In the genomic region with DNA sequence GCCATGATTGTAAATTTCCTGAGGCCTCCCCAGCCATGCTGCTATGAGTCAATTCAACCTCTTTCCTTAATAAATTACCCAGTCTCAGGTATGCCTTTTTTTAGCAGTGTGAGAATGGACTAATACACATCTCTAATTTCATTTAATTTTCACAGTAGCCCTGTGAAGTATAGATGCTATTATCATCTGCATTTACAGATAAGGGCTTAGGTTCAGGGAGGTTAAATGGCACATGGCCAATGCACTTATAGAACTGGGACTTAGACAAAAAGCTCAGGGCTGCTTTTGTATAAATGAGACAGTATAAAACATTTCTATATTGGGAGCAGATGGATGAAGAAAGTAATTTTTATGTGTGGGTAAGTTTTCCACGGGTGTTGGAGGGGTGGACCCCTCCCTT, we compare ENCODE assay signal across 25 cellular contexts.
"Had no signal": no experiment of that assay in that cellular context is flagged by ENCODE, and none has a peak within 500 bp of the region (broad histone marks: within the 10 kb centered on the region; RNA-seq: fewer than 3 reads in every experiment).

No MANE protein-coding gene starts in this region.

- H3K36me3 ChIP-seq: brain microvascular endothelial cell had no signal

- H3K27me3 ChIP-seq: brain microvascular endothelial cell had no signal

- H3K4me1 Mint-ChIP-seq: activated CD4-positive, alpha-beta T cell treated with anti-CD3 and anti-CD28 coated beads, Interleukin-2, amount 10 ng/mL, durations not matched to agents 7 days and 5 days; activated naive CD4-positive, alpha-beta T cell treated with anti-CD3 and anti-CD28 coated beads, Interleukin-2, amount 10 ng/mL, durations not matched to agents 7 days and 5 days; activated naive CD8-positive, alpha-beta T cell treated with anti-CD3 and anti-CD28 coated beads for 36 hours had no signal

- H3K27me3 Mint-ChIP-seq: activated CD4-positive, alpha-beta memory T cell treated with anti-CD3 and anti-CD28 coated beads for 36 hours; activated CD4-positive, alpha-beta T cell treated with anti-CD3 and anti-CD28 coated beads, Interleukin-2, amount 10 ng/mL, durations not matched to agents 7 days and 5 days; activated naive CD4-positive, alpha-beta T cell treated with anti-CD3 and anti-CD28 coated beads, Interleukin-2, amount 10 ng/mL, durations not matched to agents 7 days and 5 days; activated naive CD8-positive, alpha-beta T cell treated with anti-CD3 and anti-CD28 coated beads for 36 hours had no signal

- ATAC-seq: activated T-cell treated with anti-CD3 and anti-CD28 coated beads, Interleukin-2, amount 50 U/mL, for 72 hours; Panc1; Right ventricle myocardium inferior had no signal

- H3K4me3 Mint-ChIP-seq: activated CD4-positive, alpha-beta memory T cell treated with anti-CD3 and anti-CD28 coated beads for 36 hours; activated CD4-positive, alpha-beta T cell treated with anti-CD3 and anti-CD28 coated beads, Interleukin-2, amount 10 ng/mL, durations not matched to agents 7 days and 5 days; activated naive CD4-positive, alpha-beta T cell treated with anti-CD3 and anti-CD28 coated beads, Interleukin-2, amount 10 ng/mL, durations not matched to agents 7 days and 5 days; activated naive CD8-positive, alpha-beta T cell treated with anti-CD3 and anti-CD28 coated beads for 36 hours; activated T-cell treated with anti-CD3 and anti-CD28 coated beads, Interleukin-2, amount 50 U/mL, for 72 hours; T-helper 1 cell treated with Interleukin-12 subunit alpha and Interleukin-12 subunit beta and Interleukin-4 antibody, amounts not matched to agents 30 μg/mL and 1 μg/mL, for 36 hours had no signal

- H3K27ac Mint-ChIP-seq: activated CD4-positive, alpha-beta memory T cell treated with anti-CD3 and anti-CD28 coated beads for 36 hours; activated CD4-positive, alpha-beta T cell treated with anti-CD3 and anti-CD28 coated beads, Interleukin-2, amount 10 ng/mL, durations not matched to agents 7 days and 5 days; activated naive CD4-positive, alpha-beta T cell treated with anti-CD3 and anti-CD28 coated beads, Interleukin-2, amount 10 ng/mL, durations not matched to agents 7 days and 5 days; activated naive CD8-positive, alpha-beta T cell treated with anti-CD3 and anti-CD28 coated beads for 36 hours; activated T-cell treated with anti-CD3 and anti-CD28 coated beads, Interleukin-2, amount 50 U/mL, for 72 hours; activated T-helper 2 cell treated with anti-CD3 and anti-CD28 coated beads, Interferon-gamma antibody, Interleukin-2, Interleukin-4, amounts not matched to agents 10 μg/mL and 5 μg/mL and 100 μg/mL, durations not matched to agents 14 hours and 24 hours and 36 hours; T-helper 1 cell treated with Interleukin-12 subunit alpha and Interleukin-12 subunit beta and Interleukin-4 antibody, amounts not matched to agents 30 μg/mL and 1 μg/mL, for 36 hours had no signal

- H3K27ac ChIP-seq: brain microvascular endothelial cell, VCaP had no signal

- DNase-seq: activated CD4-positive, alpha-beta memory T cell treated with anti-CD3 and anti-CD28 coated beads for 36 hours; activated CD4-positive, alpha-beta T cell treated with anti-CD3 and anti-CD28 coated beads, Interleukin-2, amount 10 ng/mL, durations not matched to agents 7 days and 5 days; activated CD4-positive, CD25-positive, alpha-beta regulatory T cell; activated gamma-delta T cell treated with Interleukin-2 at 50 U/mL for 16 hours; activated naive CD4-positive, alpha-beta T cell treated with anti-CD3 and anti-CD28 coated beads, Interleukin-2, amount 10 ng/mL, durations not matched to agents 7 days and 5 days; activated naive CD8-positive, alpha-beta T cell treated with anti-CD3 and anti-CD28 coated beads for 36 hours; activated T-cell treated with anti-CD3 and anti-CD28 coated beads, Interleukin-2, amount 50 U/mL, for 72 hours; brain microvascular endothelial cell; cerebellar nuclear complex; IMR-90; KG1; NCI-H1048; NCI-H1417 treated with DMSO at 0.1 percent for 48 hours; NCI-H1694; NCI-H2029 treated with DMSO at 0.1 percent for 48 hours; NCI-H2171; NCI-H2227 treated with DMSO at 0.1 percent for 48 hours; NCI-H446 treated with DMSO at 0.1 percent for 48 hours; NCI-H524 treated with DMSO at 0.1 percent for 48 hours; RPMI8226 had no signal

- H3K9me3 Mint-ChIP-seq: activated CD4-positive, alpha-beta T cell treated with anti-CD3 and anti-CD28 coated beads, Interleukin-2, amount 10 ng/mL, durations not matched to agents 7 days and 5 days; activated T-helper 2 cell treated with anti-CD3 and anti-CD28 coated beads, Interferon-gamma antibody, Interleukin-2, Interleukin-4, amounts not matched to agents 10 μg/mL and 5 μg/mL and 100 μg/mL, durations not matched to agents 14 hours and 24 hours and 36 hours; T-helper 1 cell treated with Interleukin-12 subunit alpha and Interleukin-12 subunit beta and Interleukin-4 antibody, amounts not matched to agents 30 μg/mL and 1 μg/mL, for 36 hours had no signal

- H3K36me3 Mint-ChIP-seq: activated CD4-positive, alpha-beta memory T cell treated with anti-CD3 and anti-CD28 coated beads for 36 hours; activated naive CD4-positive, alpha-beta T cell treated with anti-CD3 and anti-CD28 coated beads, Interleukin-2, amount 10 ng/mL, durations not matched to agents 7 days and 5 days; activated naive CD8-positive, alpha-beta T cell treated with anti-CD3 and anti-CD28 coated beads for 36 hours had no signal
